Comparison of ENCODE assay signal across 1 cellular context in the genomic region with DNA sequence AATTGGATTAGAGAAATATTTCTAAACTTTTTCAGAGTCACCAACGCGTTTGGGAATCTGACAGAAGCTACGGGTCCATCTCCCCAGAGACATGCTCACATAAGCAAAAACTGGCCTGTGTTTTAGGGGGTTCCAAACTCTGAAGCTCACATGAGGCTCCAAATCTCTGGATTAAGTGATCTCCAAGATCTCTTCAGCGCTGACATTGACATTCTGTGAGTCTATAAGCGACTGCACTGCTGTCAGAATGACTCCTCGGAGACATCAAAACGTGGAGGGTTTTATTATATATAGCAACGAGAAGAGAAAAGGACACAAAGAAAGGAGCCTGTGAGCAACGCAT.
TF ChIP-seq lines count a peak whose summit lies in the region.

No MANE protein-coding gene starts in this region.

TF ChIP-seq in HepG2, 621 proteins besides CTCF, POLR2A, EP300 and RAD21 (continued from another document):
- TF ChIP-seq, protein P1, sequence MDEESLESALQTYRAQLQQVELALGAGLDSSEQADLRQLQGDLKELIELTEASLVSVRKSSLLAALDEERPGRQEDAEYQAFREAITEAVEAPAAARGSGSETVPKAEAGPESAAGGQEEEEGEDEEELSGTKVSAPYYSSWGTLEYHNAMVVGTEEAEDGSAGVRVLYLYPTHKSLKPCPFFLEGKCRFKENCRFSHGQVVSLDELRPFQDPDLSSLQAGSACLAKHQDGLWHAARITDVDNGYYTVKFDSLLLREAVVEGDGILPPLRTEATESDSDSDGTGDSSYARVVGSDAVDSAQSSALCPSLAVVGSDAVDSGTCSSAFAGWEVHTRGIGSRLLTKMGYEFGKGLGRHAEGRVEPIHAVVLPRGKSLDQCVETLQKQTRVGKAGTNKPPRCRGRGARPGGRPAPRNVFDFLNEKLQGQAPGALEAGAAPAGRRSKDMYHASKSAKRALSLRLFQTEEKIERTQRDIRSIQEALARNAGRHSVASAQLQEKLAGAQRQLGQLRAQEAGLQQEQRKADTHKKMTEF (CRISPR knock-in tag; IDR thresholded peaks at IDR 0.05): no peak
- no peak for TF ChIP-seq ZEB1 (IDR thresholded peaks at IDR 0.05; ENCODE audit: insufficient replicate concordance, low read depth)
- TF ChIP-seq HINFP (CRISPR knock-in tag; IDR thresholded peaks at IDR 0.05; ENCODE audit: low read depth): no peak
- TF ChIP-seq ZNF468 (CRISPR knock-in tag; IDR thresholded peaks at IDR 0.05): no peak
- no peak for TF ChIP-seq ELF4 (CRISPR knock-in tag; IDR thresholded peaks at IDR 0.05; ENCODE audit: borderline replicate concordance)
- no peak for TF ChIP-seq ELF3 (CRISPR knock-in tag; IDR thresholded peaks at IDR 0.05)
- TF ChIP-seq ZNF709 (CRISPR knock-in tag; IDR thresholded peaks at IDR 0.05): 0 out of 2 replicates have a peak, but pooled peaks have one; percentile 21
